Comparison of ENCODE assay signal across 10 cellular contexts in the genomic region with DNA sequence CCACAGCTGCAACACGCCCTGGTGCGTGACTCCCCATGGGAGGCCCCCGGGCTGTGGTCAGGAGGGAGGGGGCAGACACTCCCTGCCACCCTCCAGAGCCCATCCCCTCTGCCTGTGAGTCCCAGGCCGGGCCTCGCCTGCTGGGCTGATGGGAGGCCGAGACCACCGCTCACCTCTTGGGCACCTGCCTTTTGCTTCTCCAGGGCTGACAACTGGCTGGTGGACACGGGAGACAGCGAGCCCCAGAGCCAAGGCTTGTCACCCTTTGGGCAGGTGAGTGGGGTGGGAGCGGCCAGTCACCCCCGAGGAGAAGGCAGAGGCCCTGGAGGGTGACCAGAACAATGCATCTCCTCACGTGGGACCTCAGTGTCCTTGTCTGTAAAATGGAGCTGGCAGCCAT. TPM values are rescaled to one million over a fixed set of nuclear protein-coding genes. Genes with fewer than 3 reads are reported as not detected.
"Had no signal": no experiment of that assay in that cellular context is flagged by ENCODE, and none has a peak within 500 bp of the region (broad histone marks: within the 10 kb centered on the region; RNA-seq: fewer than 3 reads in every experiment).

No MANE protein-coding gene starts in this region.

- H3K4me3 ChIP-seq: GM23248, HAP-1 had no signal

- DNase-seq: GM23248, GOT3, HFFc6, KG1 had no signal

- H3K9me3 ChIP-seq: HAP-1 had no signal

- H2AFZ ChIP-seq: GM23248 had no signal

- H3K4me1 ChIP-seq: HAP-1 had no signal

- H3K36me3 ChIP-seq: HAP-1 had no signal

- ATAC-seq: HCT116 had no signal

- H3K27ac ChIP-seq: GM23248, HL-60 had no signal

- H3K9ac ChIP-seq: GM23248 had no signal

RNA-seq across cellular contexts. Expression of a gene that starts 23.2 kb away (rescaled TPM):
- total RNA-seq: GM23248, H4, HFFc6, HT1080 had no signal
- polyA plus RNA-seq: GM23248, IgD-negative memory B cell had no signal
